Comparison of ENCODE assay signal across 21 cellular contexts in the genomic region with DNA sequence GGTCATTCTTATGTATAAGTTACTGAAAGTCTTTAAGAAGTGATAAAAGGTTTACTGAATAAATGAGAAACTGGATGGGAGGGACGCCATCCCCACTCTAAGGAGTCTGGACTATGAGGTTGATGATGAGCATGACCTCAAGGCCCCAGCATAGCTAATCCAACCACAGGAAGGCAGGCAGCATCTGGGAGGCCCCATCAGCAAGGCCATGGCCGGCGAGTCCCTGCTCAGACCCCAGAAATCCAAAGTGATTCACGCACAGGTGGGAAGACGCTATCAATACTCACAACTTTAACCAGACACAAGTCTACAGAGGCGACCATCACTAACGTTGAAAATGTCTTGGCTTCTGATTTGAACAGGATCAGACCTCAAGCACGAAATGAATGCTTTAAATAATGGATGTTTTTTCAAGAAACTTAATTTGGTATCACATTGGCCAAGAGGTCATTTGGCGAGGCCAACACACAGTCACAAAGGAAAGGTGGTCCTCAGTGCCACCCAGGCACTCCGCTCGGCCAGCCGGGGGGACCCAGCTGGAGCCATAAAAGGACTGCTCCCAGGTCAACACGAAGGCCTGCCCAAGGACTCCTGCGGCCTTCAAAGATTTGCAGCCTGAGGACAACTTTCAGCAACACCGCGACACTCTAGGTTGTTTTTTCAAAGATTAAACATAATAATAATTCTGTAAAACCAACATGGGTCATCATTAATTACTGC.
"Had no signal": no experiment of that assay in that cellular context is flagged by ENCODE, and none has a peak within 500 bp of the region (broad histone marks: within the 10 kb centered on the region; RNA-seq: fewer than 3 reads in every experiment).

No MANE protein-coding gene starts in this region.

- H3K4me3 ChIP-seq: neural progenitor cell, psoas muscle, right lobe of liver, smooth muscle cell, transverse colon had no signal

- ATAC-seq: effector memory CD8-positive, alpha-beta T cell; left colon; naive thymus-derived CD4-positive, alpha-beta T cell; psoas muscle; right lobe of liver; stimulated activated memory B cell treated with anti-CD40 and anti-IgM and Interleukin-4, amounts not matched to agents 10 μg/mL and 1 μg/mL and 100 μg/mL, for 72 hours; stimulated activated naive CD8-positive, alpha-beta T cell treated with anti-CD3 and anti-CD28 coated beads, Interleukin-15, Interleukin-2, amounts not matched to agents 100 U/mL and 50 U/mL, for 24 hours had no signal

- H3K27ac ChIP-seq: neural progenitor cell, psoas muscle, right lobe of liver, transverse colon had no signal

- H3K4me3 Mint-ChIP-seq: effector memory CD8-positive, alpha-beta T cell; immature natural killer cell; naive thymus-derived CD4-positive, alpha-beta T cell; nephron; neural progenitor cell; stimulated activated memory B cell treated with anti-CD40 and anti-IgM and Interleukin-4, amounts not matched to agents 10 μg/mL and 1 μg/mL and 100 μg/mL, for 72 hours had no signal

- H3K36me3 Mint-ChIP-seq: neural progenitor cell; stimulated activated memory B cell treated with anti-CD40 and anti-IgM and Interleukin-4, amounts not matched to agents 10 μg/mL and 1 μg/mL and 100 μg/mL, for 72 hours had no signal

- H3K36me3 ChIP-seq: neural progenitor cell, right lobe of liver, transverse colon had no signal

- H3K9me3 ChIP-seq: psoas muscle, right lobe of liver, transverse colon had no signal

- H3K27me3 ChIP-seq: neural progenitor cell, right lobe of liver had no signal

- H3K4me1 ChIP-seq: neural progenitor cell, psoas muscle, right lobe of liver, transverse colon had no signal

- DNase-seq: cerebellar nuclear complex; cortex of kidney; effector memory CD8-positive, alpha-beta T cell; immature natural killer cell; islet precursor cell; kidney glomerular epithelial cell; left colon; mesenchymal stem cell; midbrain; naive thymus-derived CD4-positive, alpha-beta T cell; psoas muscle; right lobe of liver; stimulated activated CD4-positive, alpha-beta T cell treated with anti-CD3 and anti-CD28 coated beads, Interleukin-2, amount 100 ng/mL, for 24 hours; stimulated activated CD4-positive, alpha-beta T cell treated with anti-CD3 and anti-CD28 coated beads, Interleukin-4, amount 100 ng/mL, for 24 hours; stimulated activated naive CD8-positive, alpha-beta T cell treated with anti-CD3 and anti-CD28 coated beads, Interleukin-15, Interleukin-2, amounts not matched to agents 100 U/mL and 50 U/mL, for 24 hours; substantia nigra; transverse colon had no signal

- H3K27ac Mint-ChIP-seq: effector memory CD8-positive, alpha-beta T cell; immature natural killer cell; naive thymus-derived CD4-positive, alpha-beta T cell; nephron; neural progenitor cell; stimulated activated memory B cell treated with anti-CD40 and anti-IgM and Interleukin-4, amounts not matched to agents 10 μg/mL and 1 μg/mL and 100 μg/mL, for 72 hours had no signal

- H3K4me1 Mint-ChIP-seq: immature natural killer cell; naive thymus-derived CD4-positive, alpha-beta T cell; nephron; stimulated activated memory B cell treated with anti-CD40 and anti-IgM and Interleukin-4, amounts not matched to agents 10 μg/mL and 1 μg/mL and 100 μg/mL, for 72 hours had no signal
